13 cellular contexts compared by ENCODE assay signal in genomic region chr20:1934578-1935573, GRCh38. TPM values are rescaled to one million over a fixed set of nuclear protein-coding genes. Genes with fewer than 3 reads are reported as not detected.
DNase-seq lines count a peak whose midpoint lies in the region; ATAC-seq and TF ChIP-seq lines count a peak whose summit lies in the region.
"Had no signal": no experiment of that assay in that cellular context is flagged by ENCODE, and none has a peak within 500 bp of the region (broad histone marks: within the 10 kb centered on the region; RNA-seq: fewer than 3 reads in every experiment).

No MANE protein-coding gene starts in this region.

- TF ChIP-seq CTCF in coronary artery (IDR thresholded peaks at IDR 0.05) (no peak), lower lobe of right lung (IDR thresholded peaks at IDR 0.05) (no peak)

- intact Hi-C loops in lower lobe of right lung (cut with DNase I) = no loop called here

- peaks cover 16% of the 10 kb centered on the region for H3K27me3 ChIP-seq in lower lobe of right lung (ENCODE audit: low read depth)

- ATAC-seq in lower lobe of right lung = peak; percentile 58
- ATAC-seq: stimulated activated naive CD8-positive, alpha-beta T cell treated with anti-CD3 and anti-CD28 coated beads, Interleukin-15, amount 100 ng/mL, for 72 hours had no signal

- peak overlapping the region; percentile 29 for H3K4me3 ChIP-seq in coronary artery
- no peak overlapping the region for H3K4me3 ChIP-seq in lower lobe of right lung
- H3K4me3 ChIP-seq: SK-N-MC had no signal

- H3K4me1 ChIP-seq in lower lobe of right lung = peaks cover 17% of the 10 kb centered on the region

- H3K27ac ChIP-seq in coronary artery (peak overlapping the region; percentile 60 to 84), lower lobe of right lung (peak overlapping the region; percentile 18)
- H3K27ac ChIP-seq: 22Rv1 had no signal

- H3K9me3 ChIP-seq in lower lobe of right lung = no peaks in the 10 kb centered on the region

- H3K36me3 ChIP-seq in lower lobe of right lung = peaks cover 32% of the 10 kb centered on the region

- DNase-seq in NK-92 treated with Interleukin-12 subunit alpha and Interleukin-12 subunit beta, amount 100 ng/mL, for 24 hours (lab: John Stamatoyannopoulos, UW) = peak; percentile 72
- DNase-seq in NK-92 (lab: John Stamatoyannopoulos, UW; ENCODE audit: unreplicated experiment) (no peak), coronary artery (ENCODE audit: low spot score) (peak; percentile 97), lower lobe of right lung (no peak), ureter (ENCODE audit: low spot score) (peak; percentile 63), germinal center (ENCODE audit: low spot score) (no peak), NCI-H2107 (lab: John Stamatoyannopoulos, UW) (no peak), DMS114 treated with DMSO at 0.1 percent for 48 hours (lab: John Stamatoyannopoulos, UW; ENCODE audit: unreplicated experiment) (no peak)
- DNase-seq: glutamatergic neuron; retina; stimulated activated naive CD8-positive, alpha-beta T cell treated with anti-CD3 and anti-CD28 coated beads, Interleukin-15, amount 100 ng/mL, for 72 hours had no signal

RNA-seq across cellular contexts. Expression of gene SIRPA, which starts 39.7 kb away (rescaled TPM):
- total RNA-seq in lower lobe of right lung (130 TPM), ureter (14.5 TPM)

RNA-seq across cellular contexts. Expression of gene PDYN, which starts 59.0 kb away (rescaled TPM):
- total RNA-seq in lower lobe of right lung (not detected), ureter (not detected)

Comparison
In these comparisons a context has a peak if more than half of its experiments do, and no peak if none do; other contexts are left out.
1. DNase-seq: peak in NK-92 treated with Interleukin-12 subunit alpha and Interleukin-12 subunit beta, amount 100 ng/mL, for 24 hours (single experiment), coronary artery (single experiment) and ureter (single experiment); none in NK-92 (single experiment), lower lobe of right lung (single experiment), germinal center (single experiment), NCI-H2107 (single experiment) and DMS114 treated with DMSO at 0.1 percent for 48 hours (single experiment).